Comparison of ENCODE assay signal across 16 cellular contexts in genomic region chr20:20691477-20691863, GRCh38. TPM values are rescaled to one million over a fixed set of nuclear protein-coding genes. Genes with fewer than 3 reads are reported as not detected.
DNase-seq lines count a peak whose midpoint lies in the region; ATAC-seq and TF ChIP-seq lines count a peak whose summit lies in the region.
"Had no signal": no experiment of that assay in that cellular context is flagged by ENCODE, and none has a peak within 500 bp of the region (broad histone marks: within the 10 kb centered on the region; RNA-seq: fewer than 3 reads in every experiment).

No MANE protein-coding gene starts in this region.

- intact Hi-C loops in activated T-helper 2 cell treated with anti-CD3 and anti-CD28 coated beads, Interferon-gamma antibody, Interleukin-2, Interleukin-4, amounts not matched to agents 10 μg/mL and 5 μg/mL and 100 μg/mL, durations not matched to agents 14 hours and 24 hours and 36 hours (cut with micrococcal nuclease) = no loop called here
- intact Hi-C loops in left lung (cut with DNase I) = no loop called here

- H3K9me3 Mint-ChIP-seq in activated T-helper 2 cell treated with anti-CD3 and anti-CD28 coated beads, Interferon-gamma antibody, Interleukin-2, Interleukin-4, amounts not matched to agents 10 μg/mL and 5 μg/mL and 100 μg/mL, durations not matched to agents 14 hours and 24 hours and 36 hours = no peaks in the 10 kb centered on the region
- H3K9me3 Mint-ChIP-seq: brain, endodermal cell, H9 had no signal

- H3K4me1 ChIP-seq in BLaER1 treated with 17β-estradiol and CSF1 and Interleukin-3, amounts not matched to agents 10 nM and 100 nM = peaks cover 0 to 26% (median 13%) of the 10 kb centered on the region in 10 experiments; a peak in 18 of 20 replicates
- H3K4me1 ChIP-seq in left lung = peaks cover 0 to 60% of the 10 kb centered on the region in 2 donors

- no peak overlapping the region for H3K27ac Mint-ChIP-seq in activated T-helper 2 cell treated with anti-CD3 and anti-CD28 coated beads, Interferon-gamma antibody, Interleukin-2, Interleukin-4, amounts not matched to agents 10 μg/mL and 5 μg/mL and 100 μg/mL, durations not matched to agents 14 hours and 24 hours and 36 hours
- H3K27ac Mint-ChIP-seq: brain, endodermal cell, H9 had no signal

- H3K27me3 Mint-ChIP-seq in activated T-helper 2 cell treated with anti-CD3 and anti-CD28 coated beads, Interferon-gamma antibody, Interleukin-2, Interleukin-4, amounts not matched to agents 10 μg/mL and 5 μg/mL and 100 μg/mL, durations not matched to agents 14 hours and 24 hours and 36 hours (ENCODE audit: low read depth) = no peaks in the 10 kb centered on the region
- H3K27me3 Mint-ChIP-seq: brain had no signal

- no peak overlapping the region for H3K4me3 ChIP-seq in BLaER1 treated with 17β-estradiol and CSF1 and Interleukin-3, amounts not matched to agents 10 nM and 100 nM
- H3K4me3 ChIP-seq in left lung = no peak overlapping the region
- H3K4me3 ChIP-seq: thyroid gland had no signal

- no peaks in the 10 kb centered on the region for H3K27me3 ChIP-seq in BLaER1 treated with 17β-estradiol and CSF1 and Interleukin-3, amounts not matched to agents 10 nM and 100 nM
- no peaks in the 10 kb centered on the region for H3K27me3 ChIP-seq in left lung
- H3K27me3 ChIP-seq: thyroid gland had no signal

- H3K9me3 ChIP-seq in BLaER1 treated with 17β-estradiol and CSF1 and Interleukin-3, amounts not matched to agents 10 nM and 100 nM (replicated peaks in 1 of 11) = no peaks in the 10 kb centered on the region
- H3K9me3 ChIP-seq in left lung = no peaks in the 10 kb centered on the region
- H3K9me3 ChIP-seq: thyroid gland had no signal

- peak; percentile 61 for ATAC-seq in GM19438 (IDR thresholded peaks at IDR 0.05; ENCODE audit: low read depth, unreplicated experiment)
- ATAC-seq in HG02759 (IDR thresholded peaks at IDR 0.05; ENCODE audit: unreplicated experiment) = peak; percentile 41
- ATAC-seq in HG03457 (IDR thresholded peaks at IDR 0.05; ENCODE audit: unreplicated experiment) = peak; percentile 42
- ATAC-seq in left lung = no peak
- no peak for ATAC-seq in left lobe of liver

- no peak overlapping the region for H3K4me3 Mint-ChIP-seq in activated T-helper 2 cell treated with anti-CD3 and anti-CD28 coated beads, Interferon-gamma antibody, Interleukin-2, Interleukin-4, amounts not matched to agents 10 μg/mL and 5 μg/mL and 100 μg/mL, durations not matched to agents 14 hours and 24 hours and 36 hours (ENCODE audit: low read depth)
- H3K4me3 Mint-ChIP-seq: brain, endodermal cell, H9 had no signal

- H3K4me2 ChIP-seq in BLaER1 treated with 17β-estradiol and CSF1 and Interleukin-3, amounts not matched to agents 10 nM and 100 nM = peak overlapping the region in 9 of 11 experiments; percentile 11 to 71 (median 49); a peak in 11 of 22 replicates

- H3K36me3 ChIP-seq in BLaER1 treated with 17β-estradiol and CSF1 and Interleukin-3, amounts not matched to agents 10 nM and 100 nM = peaks cover 0 to 9% (median 0%) of the 10 kb centered on the region in 11 experiments; a peak in 2 of 22 replicates
- no peaks in the 10 kb centered on the region for H3K36me3 ChIP-seq in left lung
- H3K36me3 ChIP-seq: thyroid gland had no signal

- H3K27ac ChIP-seq in BLaER1 treated with 17β-estradiol and CSF1 and Interleukin-3, amounts not matched to agents 10 nM and 100 nM = peak overlapping the region in 2 of 11 experiments; percentile 12 to 22; a peak in 3 of 22 replicates
- H3K27ac ChIP-seq in left lung = peak overlapping the region in 1 of 2 donors; percentile 34
- H3K27ac ChIP-seq: thyroid gland had no signal

- H4K20me1 ChIP-seq in BLaER1 treated with 17β-estradiol and CSF1 and Interleukin-3, amounts not matched to agents 10 nM and 100 nM = peaks cover 9 to 57% (median 27%) of the 10 kb centered on the region in 11 experiments; a peak in 17 of 22 replicates

- H3K4me1 Mint-ChIP-seq in activated T-helper 2 cell treated with anti-CD3 and anti-CD28 coated beads, Interferon-gamma antibody, Interleukin-2, Interleukin-4, amounts not matched to agents 10 μg/mL and 5 μg/mL and 100 μg/mL, durations not matched to agents 14 hours and 24 hours and 36 hours (ENCODE audit: low read depth) = peaks cover 7% of the 10 kb centered on the region

- TF ChIP-seq CTCF in left lung (IDR thresholded peaks at IDR 0.05) = no peak

- no peak overlapping the region for H3K9ac ChIP-seq in BLaER1 treated with 17β-estradiol and CSF1 and Interleukin-3, amounts not matched to agents 10 nM and 100 nM

- DNase-seq in activated T-helper 2 cell treated with anti-CD3 and anti-CD28 coated beads, Interferon-gamma antibody, Interleukin-2, Interleukin-4, amounts not matched to agents 10 μg/mL and 5 μg/mL and 100 μg/mL, durations not matched to agents 14 hours and 24 hours and 36 hours (ENCODE audit: low spot score) = no peak
- DNase-seq in left lung (no peak), left lobe of liver (ENCODE audit: low spot score) (no peak), hypothalamus (lab: John Stamatoyannopoulos, UW) (no peak)
- DNase-seq: activated gamma-delta T cell treated with Interleukin-2 at 50 U/mL for 16 hours, endodermal cell, glutamatergic neuron, H9, NCI-H1930, SW 1271, thyroid gland had no signal

- no peaks in the 10 kb centered on the region for H3K36me3 Mint-ChIP-seq in activated T-helper 2 cell treated with anti-CD3 and anti-CD28 coated beads, Interferon-gamma antibody, Interleukin-2, Interleukin-4, amounts not matched to agents 10 μg/mL and 5 μg/mL and 100 μg/mL, durations not matched to agents 14 hours and 24 hours and 36 hours (ENCODE audit: low read depth)
- H3K36me3 Mint-ChIP-seq: brain had no signal

RNA-seq across cellular contexts. Expression of gene RALGAPA2, which starts 21.0 kb away (rescaled TPM):
- total RNA-seq in activated T-helper 2 cell treated with anti-CD3 and anti-CD28 coated beads, Interferon-gamma antibody, Interleukin-2, Interleukin-4, amounts not matched to agents 10 μg/mL and 5 μg/mL and 100 μg/mL, durations not matched to agents 14 hours and 24 hours and 36 hours = 22.1 and 25.0 TPM in 2 replicates
- total RNA-seq in left lung = 10 to 100 TPM; 55.4 to 79.8 TPM
- 52.0 TPM for total RNA-seq in left lobe of liver

Comparison
In these comparisons a context has a peak if more than half of its experiments do, and no peak if none do; other contexts are left out.
1. ATAC-seq: peak in GM19438 (single experiment), HG02759 (single experiment) and HG03457 (single experiment); none in left lung (single experiment) and left lobe of liver (single experiment).